ENCODE assay signal across 16 cellular contexts in the genomic region with DNA sequence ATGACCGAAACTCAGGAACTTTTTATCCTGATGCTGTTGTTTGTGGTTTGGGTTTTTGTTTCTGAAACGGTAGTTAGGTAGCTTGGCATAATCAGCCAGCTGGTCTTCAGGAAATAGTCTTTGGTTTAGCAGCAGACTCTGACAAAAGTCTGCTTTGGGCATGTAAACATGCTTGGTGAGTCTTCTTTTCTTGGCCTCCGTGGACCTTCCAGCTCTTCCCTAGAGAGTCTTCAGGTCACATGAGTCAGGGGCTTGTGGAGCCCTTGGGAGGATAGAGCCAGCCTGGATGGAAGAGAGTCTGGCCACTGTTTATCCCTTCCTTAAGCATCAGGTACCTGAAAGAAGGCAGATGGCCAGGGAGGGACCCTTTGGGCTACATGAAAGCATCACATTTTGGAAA.
A peak's percentile ranks its signal among the peaks of the same experiment; 100 is the strongest.
DNase-seq lines count a peak whose midpoint lies in the region; ATAC-seq and TF ChIP-seq lines count a peak whose summit lies in the region.
"Had no signal": no experiment of that assay in that cellular context is flagged by ENCODE, and none has a peak within 500 bp of the region (broad histone marks: within the 10 kb centered on the region; RNA-seq: fewer than 3 reads in every experiment).

No MANE protein-coding gene starts in this region.

- CTCF ChIA-PET in WTC11 (lab: Charles Lee): interaction anchor here (1.0 kb wide), 1 partner anchor 16 kb away, joined by 3 read pairs; no protein-coding TSS in a partner anchor

- POLR2A ChIA-PET in WTC11 (lab: Charles Lee): no interaction called here

- H3K4me3 Mint-ChIP-seq in activated T-cell treated with anti-CD3 and anti-CD28 coated beads, Interleukin-2, amount 50 U/mL, for 24 hours: no peak overlapping the region
- no peak overlapping the region for H3K4me3 Mint-ChIP-seq in stimulated activated effector memory CD8-positive, alpha-beta T cell treated with anti-CD3 and anti-CD28 coated beads, Interleukin-12 subunit alpha, Interleukin-12 subunit beta, amount 100 ng/mL, for 72 hours
- no peak overlapping the region for H3K4me3 Mint-ChIP-seq in WTC11
- H3K4me3 Mint-ChIP-seq: activated CD4-positive, alpha-beta T cell treated with anti-CD3 and anti-CD28 coated beads for 36 hours had no signal

- peak overlapping the region; percentile 14 for H3K4me3 ChIP-seq in MM.1S (ENCODE audit: low read length)
- H3K4me3 ChIP-seq: A549, adrenal gland, colonic mucosa, esophagus squamous epithelium had no signal

- no peaks in the 10 kb centered on the region for H3K27me3 ChIP-seq in MM.1S (replicated peaks; ENCODE audit: insufficient read depth, low read length)
- H3K27me3 ChIP-seq: adrenal gland, colonic mucosa, esophagus squamous epithelium had no signal

- TF ChIP-seq CTCF in MM.1S (IDR thresholded peaks at IDR 0.05; ENCODE audit: low read length) (no peak), WTC11 (IDR thresholded peaks at IDR 0.05) (no peak)

- H3K27ac ChIP-seq in MM.1S (ENCODE audit: low read length): peak overlapping the region; percentile 94
- peak overlapping the region; percentile 94 for H3K27ac ChIP-seq in epithelial cell of prostate
- H3K27ac ChIP-seq: A549, adrenal gland, colonic mucosa had no signal

- peaks cover 77% of the 10 kb centered on the region for H3K4me1 ChIP-seq in MM.1S (ENCODE audit: low read length)

- peaks cover 52% of the 10 kb centered on the region for H3K36me3 Mint-ChIP-seq in activated T-cell treated with anti-CD3 and anti-CD28 coated beads, Interleukin-2, amount 50 U/mL, for 24 hours (ENCODE audit: low read depth)
- H3K36me3 Mint-ChIP-seq in stimulated activated effector memory CD8-positive, alpha-beta T cell treated with anti-CD3 and anti-CD28 coated beads, Interleukin-12 subunit alpha, Interleukin-12 subunit beta, amount 100 ng/mL, for 72 hours: peaks cover 5% of the 10 kb centered on the region
- H3K36me3 Mint-ChIP-seq in WTC11: peaks cover 3% of the 10 kb centered on the region

- no peaks in the 10 kb centered on the region for H3K9me3 ChIP-seq in MM.1S (replicated peaks; ENCODE audit: insufficient read depth, low read length)
- H3K9me3 ChIP-seq: A549, adrenal gland, colonic mucosa, esophagus squamous epithelium had no signal

- intact Hi-C loops in head of caudate nucleus (cut with DNase I): loop anchor here (5.0 kb wide), 1 partner anchor 36 kb away; no protein-coding TSS in a partner anchor

- no peaks in the 10 kb centered on the region for H4K20me1 ChIP-seq in MM.1S (ENCODE audit: insufficient read depth, low read length)

- peaks cover 72% of the 10 kb centered on the region for H3F3A ChIP-seq in MM.1S (ENCODE audit: insufficient read depth, low read length)

- H3K9ac ChIP-seq in MM.1S (ENCODE audit: low read length): peak overlapping the region; percentile 62

- no peak for DNase-seq in activated T-cell treated with anti-CD3 and anti-CD28 coated beads, Interleukin-2, amount 50 U/mL, for 24 hours
- DNase-seq in activated T-cell treated with anti-CD3 and anti-CD28 coated beads for 4 hours (no peak), MM.1S (peak; percentile 61), epithelial cell of prostate (ENCODE audit: low read depth, low spot score) (no peak), WTC11 (ENCODE audit: low spot score) (no peak), head of caudate nucleus (no peak), NCI-H1092 (lab: John Stamatoyannopoulos, UW) (no peak)
- DNase-seq in stimulated activated effector memory CD8-positive, alpha-beta T cell treated with anti-CD3 and anti-CD28 coated beads, Interleukin-12 subunit alpha, Interleukin-12 subunit beta, amount 100 ng/mL, for 72 hours (ENCODE audit: low spot score in 2 of 2): no peak
- DNase-seq: activated CD4-positive, alpha-beta T cell treated with anti-CD3 and anti-CD28 coated beads for 36 hours; activated T-cell treated with anti-CD3 and anti-CD28 coated beads, Interleukin-2, amount 50 U/mL, for 1 hour; adrenal gland; colonic mucosa; esophagus squamous epithelium; MV-4-11; substantia nigra had no signal

- H3K27me3 Mint-ChIP-seq in activated T-cell treated with anti-CD3 and anti-CD28 coated beads, Interleukin-2, amount 50 U/mL, for 24 hours: no peaks in the 10 kb centered on the region
- no peaks in the 10 kb centered on the region for H3K27me3 Mint-ChIP-seq in WTC11 (ENCODE audit: low read depth)
- H3K27me3 Mint-ChIP-seq: activated CD4-positive, alpha-beta T cell treated with anti-CD3 and anti-CD28 coated beads for 36 hours had no signal

- no peak overlapping the region for H2AFZ ChIP-seq in MM.1S (ENCODE audit: low read length)

- peak overlapping the region; percentile 65 for H3K4me2 ChIP-seq in MM.1S (ENCODE audit: low read depth, low read length)
- H3K4me2 ChIP-seq: A549 had no signal

- no peaks in the 10 kb centered on the region for H3K9me3 Mint-ChIP-seq in activated T-cell treated with anti-CD3 and anti-CD28 coated beads, Interleukin-2, amount 50 U/mL, for 24 hours
- H3K9me3 Mint-ChIP-seq in stimulated activated effector memory CD8-positive, alpha-beta T cell treated with anti-CD3 and anti-CD28 coated beads, Interleukin-12 subunit alpha, Interleukin-12 subunit beta, amount 100 ng/mL, for 72 hours: no peaks in the 10 kb centered on the region
- no peaks in the 10 kb centered on the region for H3K9me3 Mint-ChIP-seq in WTC11

- peaks cover 39% of the 10 kb centered on the region for H3K79me2 ChIP-seq in MM.1S (ENCODE audit: low read length)

- peak overlapping the region; percentile 38 for H3K27ac Mint-ChIP-seq in activated T-cell treated with anti-CD3 and anti-CD28 coated beads, Interleukin-2, amount 50 U/mL, for 24 hours
- H3K27ac Mint-ChIP-seq in stimulated activated effector memory CD8-positive, alpha-beta T cell treated with anti-CD3 and anti-CD28 coated beads, Interleukin-12 subunit alpha, Interleukin-12 subunit beta, amount 100 ng/mL, for 72 hours: peak overlapping the region; percentile 3
- no peak overlapping the region for H3K27ac Mint-ChIP-seq in WTC11
- H3K27ac Mint-ChIP-seq: activated CD4-positive, alpha-beta T cell treated with anti-CD3 and anti-CD28 coated beads for 36 hours had no signal

- H3K36me3 ChIP-seq in MM.1S (replicated peaks; ENCODE audit: insufficient read depth, low read length): no peaks in the 10 kb centered on the region; the same call in 1 of the 2 replicates
- H3K36me3 ChIP-seq: adrenal gland, colonic mucosa had no signal

- no peaks in the 10 kb centered on the region for H3K9me2 ChIP-seq in MM.1S (replicated peaks; ENCODE audit: insufficient read depth, low read length)

- peaks cover 60% of the 10 kb centered on the region for H3K4me1 Mint-ChIP-seq in activated T-cell treated with anti-CD3 and anti-CD28 coated beads, Interleukin-2, amount 50 U/mL, for 24 hours (ENCODE audit: low read depth)
- peaks cover 66% of the 10 kb centered on the region for H3K4me1 Mint-ChIP-seq in stimulated activated effector memory CD8-positive, alpha-beta T cell treated with anti-CD3 and anti-CD28 coated beads, Interleukin-12 subunit alpha, Interleukin-12 subunit beta, amount 100 ng/mL, for 72 hours
- H3K4me1 Mint-ChIP-seq in WTC11: peaks cover 13% of the 10 kb centered on the region

- ATAC-seq in stimulated activated effector memory CD8-positive, alpha-beta T cell treated with anti-CD3 and anti-CD28 coated beads, Interleukin-12 subunit alpha, Interleukin-12 subunit beta, amount 100 ng/mL, for 72 hours: no peak
- ATAC-seq in WTC11: no peak
- ATAC-seq: A549; activated CD4-positive, alpha-beta T cell treated with anti-CD3 and anti-CD28 coated beads for 36 hours had no signal

TF ChIP-seq in WTC11, 78 proteins besides CTCF, POLR2A, EP300 and RAD21 (continues in another document):
- TF ChIP-seq GTF2I (CRISPR knock-in tag; conservative IDR thresholded peaks at IDR 0.05) (no peak), ZNF532 (CRISPR knock-in tag; IDR thresholded peaks at IDR 0.05; ENCODE audit: borderline replicate concordance) (no peak), IRF2 (CRISPR knock-in tag; IDR thresholded peaks at IDR 0.05; ENCODE audit: borderline replicate concordance, low read depth) (no peak), ELF4 (CRISPR knock-in tag; IDR thresholded peaks at IDR 0.05; ENCODE audit: low read depth) (no peak), ZNF396 (CRISPR knock-in tag; IDR thresholded peaks at IDR 0.05; ENCODE audit: borderline replicate concordance) (no peak)
- TF ChIP-seq, protein P1, sequence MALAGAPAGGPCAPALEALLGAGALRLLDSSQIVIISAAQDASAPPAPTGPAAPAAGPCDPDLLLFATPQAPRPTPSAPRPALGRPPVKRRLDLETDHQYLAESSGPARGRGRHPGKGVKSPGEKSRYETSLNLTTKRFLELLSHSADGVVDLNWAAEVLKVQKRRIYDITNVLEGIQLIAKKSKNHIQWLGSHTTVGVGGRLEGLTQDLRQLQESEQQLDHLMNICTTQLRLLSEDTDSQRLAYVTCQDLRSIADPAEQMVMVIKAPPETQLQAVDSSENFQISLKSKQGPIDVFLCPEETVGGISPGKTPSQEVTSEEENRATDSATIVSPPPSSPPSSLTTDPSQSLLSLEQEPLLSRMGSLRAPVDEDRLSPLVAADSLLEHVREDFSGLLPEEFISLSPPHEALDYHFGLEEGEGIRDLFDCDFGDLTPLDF (CRISPR knock-in tag; IDR thresholded peaks at IDR 0.05): no peak
